ENCODE assay signal across 1 cellular context in the genomic region with DNA sequence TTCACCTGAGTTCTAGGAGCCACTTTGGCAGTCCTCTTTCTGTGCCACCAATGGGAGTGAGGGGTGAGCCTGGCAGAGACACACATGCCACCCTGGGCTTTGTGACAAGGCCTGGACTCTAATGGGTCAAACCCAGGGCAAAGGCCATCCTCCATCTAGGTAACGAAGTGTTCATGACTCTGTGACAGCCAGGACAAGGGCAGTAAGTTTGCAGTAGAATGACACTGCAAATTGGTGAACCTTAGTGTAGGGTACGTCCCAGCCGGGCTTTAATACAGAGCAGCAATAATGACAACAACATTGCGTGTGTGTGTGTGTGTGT.
TF ChIP-seq lines count a peak whose summit lies in the region.

No MANE protein-coding gene starts in this region.

TF ChIP-seq in GM23338, 12 proteins besides CTCF, POLR2A, EP300 and RAD21 (continued from another document):
- TF ChIP-seq POLR2AphosphoS5 (IDR thresholded peaks at IDR 0.05; ENCODE audit: low read depth), result no peak
- TF ChIP-seq ZNF114 (CRISPR knock-in tag; IDR thresholded peaks at IDR 0.05), result no peak
- TF ChIP-seq, protein P1, sequence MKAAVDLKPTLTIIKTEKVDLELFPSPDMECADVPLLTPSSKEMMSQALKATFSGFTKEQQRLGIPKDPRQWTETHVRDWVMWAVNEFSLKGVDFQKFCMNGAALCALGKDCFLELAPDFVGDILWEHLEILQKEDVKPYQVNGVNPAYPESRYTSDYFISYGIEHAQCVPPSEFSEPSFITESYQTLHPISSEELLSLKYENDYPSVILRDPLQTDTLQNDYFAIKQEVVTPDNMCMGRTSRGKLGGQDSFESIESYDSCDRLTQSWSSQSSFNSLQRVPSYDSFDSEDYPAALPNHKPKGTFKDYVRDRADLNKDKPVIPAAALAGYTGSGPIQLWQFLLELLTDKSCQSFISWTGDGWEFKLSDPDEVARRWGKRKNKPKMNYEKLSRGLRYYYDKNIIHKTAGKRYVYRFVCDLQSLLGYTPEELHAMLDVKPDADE (IDR thresholded peaks at IDR 0.05), result no peak
- no peak for TF ChIP-seq ZNF331 (CRISPR knock-in tag; IDR thresholded peaks at IDR 0.05; ENCODE audit: low read depth)
